In genomic region chr9:137077758-137078693, GRCh38 we compare ENCODE assay signal across 6 cellular contexts. TPM values are rescaled to one million over a fixed set of nuclear protein-coding genes. Genes with fewer than 3 reads are reported as not detected.
DNase-seq lines count a peak whose midpoint lies in the region; TF ChIP-seq lines count a peak whose summit lies in the region.

No MANE protein-coding gene starts in this region.

- no peaks in the 10 kb centered on the region for H3K79me2 ChIP-seq in mammary epithelial cell (ENCODE audit: insufficient read depth, low read length)

- dilution Hi-C loops in mammary epithelial cell (cut with HindIII; ENCODE audit: low sequenced_read_pairs): no loop called here

- H2AFZ ChIP-seq in mammary epithelial cell (ENCODE audit: low read depth, low read length) (peak overlapping the region; percentile 70), neuronal stem cell (ENCODE audit: low read length) (peak overlapping the region; percentile 75)

- H4K8ac ChIP-seq in neuronal stem cell (ENCODE audit: low read depth, low read length): no peak overlapping the region

- in situ Hi-C loops in mammary epithelial cell (cut with MboI; ENCODE audit: low sequenced_read_pairs in 2 of 2): no loop called here

- H3K27ac ChIP-seq in HUES64 (ENCODE audit: low read depth, low read length) (no peak overlapping the region), mammary epithelial cell (ENCODE audit: insufficient read depth, low read depth, low read length) (no peak overlapping the region), neuronal stem cell (replicated peaks; ENCODE audit: low read length) (no peak overlapping the region)

- no peak for DNase-seq in mammary epithelial cell
- no peak for DNase-seq in neuronal stem cell (ENCODE audit: low spot score)
- no peak for DNase-seq in glomerular visceral epithelial cell (ENCODE audit: extremely low spot score)
- DNase-seq in NCI-H510A (lab: John Stamatoyannopoulos, UW): no peak

- no TSS peak for BruUV-seq in mammary epithelial cell (replicated peaks; lab: Mats Ljungman, UMichigan)

- H3K4me2 ChIP-seq in mammary epithelial cell (ENCODE audit: insufficient read depth, low read depth, low read length): peak overlapping the region; percentile 92
- peak overlapping the region; percentile 62 for H3K4me2 ChIP-seq in neuronal stem cell (ENCODE audit: insufficient read depth, low read length, poor library complexity, severe bottlenecking)

- intact Hi-C loops in mammary epithelial cell (cut with micrococcal nuclease): no loop called here

- H3K14ac ChIP-seq in neuronal stem cell (ENCODE audit: low read length): peak overlapping the region; percentile 56

- no peaks in the 10 kb centered on the region for H3K9me3 ChIP-seq in HUES64 (ENCODE audit: insufficient read depth, low read depth, low read length)
- no peaks in the 10 kb centered on the region for H3K9me3 ChIP-seq in mammary epithelial cell (replicated peaks; ENCODE audit: insufficient read depth, low read length)
- peaks cover 0 to 10% of the 10 kb centered on the region in 2 donors for H3K9me3 ChIP-seq in neuronal stem cell (replicated peaks in 1 of 2; ENCODE audit: control insufficient read depth in 2 of 2, insufficient read depth in 1 of 2, low read depth in 1 of 2, low read length in 2 of 2)

- 12% methylated on average over 76 of the region's 76 CpGs for WGBS in HUES64
- WGBS in mammary epithelial cell (ENCODE audit: low coverage, missing lambda C conversion rate): 35% methylated on average over 17 of the region's 76 CpGs
- no CpG with 5 or more reads among the region's 76 CpGs for WGBS in neuronal stem cell (ENCODE audit: extremely low coverage in 2 of 2, insufficient read length in 2 of 2, insufficient replicate concordance in 1 of 2), 2 donors

- H3K9ac ChIP-seq in HUES64 (ENCODE audit: low read depth, low read length) (0 out of 2 replicates have a peak overlapping the region, but pooled peaks have one; percentile 18), mammary epithelial cell (ENCODE audit: insufficient read depth, low read length) (no peak overlapping the region), neuronal stem cell (ENCODE audit: low read depth, low read length, poor library complexity) (peak overlapping the region; percentile 44)

- H4K20me1 ChIP-seq in mammary epithelial cell (ENCODE audit: insufficient read depth, low read length): no peaks in the 10 kb centered on the region

- H3K27me3 ChIP-seq in HUES64 (ENCODE audit: insufficient read depth, low read length) (peaks cover 41% of the 10 kb centered on the region), mammary epithelial cell (ENCODE audit: insufficient read depth, low read length) (no peaks in the 10 kb centered on the region), neuronal stem cell (ENCODE audit: control insufficient read depth in 3 of 3, insufficient read depth in 3 of 3, low read depth in 1 of 3, low read length in 3 of 3) (peaks cover 29 to 90% (median 65%) of the 10 kb centered on the region in 3 experiments)

- H2BK15ac ChIP-seq in neuronal stem cell (ENCODE audit: low read length): peak overlapping the region; percentile 38

- no peak overlapping the region for H4K91ac ChIP-seq in neuronal stem cell (ENCODE audit: low read depth, low read length, poor library complexity)

- no peak overlapping the region for H2BK5ac ChIP-seq in neuronal stem cell (ENCODE audit: low read length)

- H3K23ac ChIP-seq in neuronal stem cell (ENCODE audit: low read depth, low read length, poor library complexity): peak overlapping the region; percentile 85

- H3K18ac ChIP-seq in neuronal stem cell (ENCODE audit: low read length): peak overlapping the region; percentile 87

- H3K4me3 ChIP-seq in GM08714 (ENCODE audit: low read length): peak overlapping the region; percentile 50; the same call in 1 of the 2 replicates
- peak overlapping the region; percentile 58 for H3K4me3 ChIP-seq in HUES64 (ENCODE audit: low read length)
- peak overlapping the region; percentile 56 to 79 (median 61) for H3K4me3 ChIP-seq in mammary epithelial cell (replicated peaks in 1 of 3; ENCODE audit: insufficient read depth in 1 of 3, low read depth in 2 of 3, low read length in 3 of 3)
- peak overlapping the region; percentile 38 to 72 for H3K4me3 ChIP-seq in neuronal stem cell (ENCODE audit: low read length in 2 of 2)

- peak overlapping the region; percentile 47 for H2BK120ac ChIP-seq in neuronal stem cell (ENCODE audit: low read depth, low read length)

- H3K4me1 ChIP-seq in HUES64 (ENCODE audit: insufficient read depth, low read length) (peaks cover 8% of the 10 kb centered on the region), mammary epithelial cell (ENCODE audit: insufficient read depth, low read length) (peaks cover 15% of the 10 kb centered on the region), neuronal stem cell (ENCODE audit: control insufficient read depth in 2 of 2, insufficient read depth in 1 of 2, low read depth in 1 of 2, low read length in 2 of 2) (peaks cover 3 to 7% of the 10 kb centered on the region in 2 donors)

- H2BK12ac ChIP-seq in neuronal stem cell (ENCODE audit: low read length): peak overlapping the region; percentile 58

- CTCF ChIA-PET in mammary epithelial cell (lab: Charles Lee; ENCODE audit: low non-redundant PET): no interaction called here

- peaks cover 4% of the 10 kb centered on the region for H3K79me1 ChIP-seq in neuronal stem cell (ENCODE audit: low read depth, low read length)

- no peak for TF ChIP-seq CTCF in mammary epithelial cell (conservative IDR thresholded peaks at IDR 0.05 in 1 of 2, IDR thresholded peaks at IDR 0.05 in 1 of 2; ENCODE audit: extremely low read depth in 1 of 2, insufficient read depth in 1 of 2, low read depth in 1 of 2, low read length in 2 of 2)

- H3K4ac ChIP-seq in neuronal stem cell (ENCODE audit: low read length): no peak overlapping the region

- H3K36me3 ChIP-seq in HUES64 (ENCODE audit: insufficient read depth, low read length) (no peaks in the 10 kb centered on the region), mammary epithelial cell (ENCODE audit: insufficient read depth, low read length) (no peaks in the 10 kb centered on the region), neuronal stem cell (replicated peaks in 1 of 2; ENCODE audit: control insufficient read depth in 2 of 2, insufficient read depth in 2 of 2, low read length in 2 of 2) (no peaks in the 10 kb centered on the region)

- peak overlapping the region; percentile 90 for H2AK5ac ChIP-seq in neuronal stem cell (ENCODE audit: low read depth, low read length)

RNA-seq across cellular contexts. Expression of gene UAP1L1, which starts 0.7 kb away (rescaled TPM):
- 1.6 TPM for polyA plus RNA-seq in HUES64 (2013, experiment 1 of 2)
- 2.9 TPM for polyA plus RNA-seq in HUES64 (2013, experiment 2 of 2)
- 1 to 10 TPM; 5.3 to 7.5 TPM for total RNA-seq in mammary epithelial cell
- 3.9 TPM for polyA plus RNA-seq in mammary epithelial cell
- 14.2 TPM for polyA minus RNA-seq in mammary epithelial cell
- polyA plus RNA-seq in neuronal stem cell (2013, experiment 1 of 2): 0.17 TPM
- polyA plus RNA-seq in neuronal stem cell (2013, experiment 2 of 2): 0.19 TPM

RNA-seq across cellular contexts. Expression of gene SAPCD2, which starts 7.7 kb away (rescaled TPM):
- polyA plus RNA-seq in HUES64 (2013, experiment 1 of 2): 14.1 TPM
- polyA plus RNA-seq in HUES64 (2013, experiment 2 of 2): 18.4 TPM
- total RNA-seq in mammary epithelial cell: 1 to 10 TPM; 1.0 to 6.9 TPM
- 3.9 TPM for polyA plus RNA-seq in mammary epithelial cell
- polyA minus RNA-seq in mammary epithelial cell: 1.7 TPM
- polyA plus RNA-seq in neuronal stem cell (2013, experiment 1 of 2): 15.6 TPM
- polyA plus RNA-seq in neuronal stem cell (2013, experiment 2 of 2): 16.0 TPM

RNA-seq across cellular contexts. Expression of gene MAN1B1, which starts 8.8 kb away (rescaled TPM):
- polyA plus RNA-seq in HUES64 (2013, experiment 1 of 2): 21.0 TPM
- polyA plus RNA-seq in HUES64 (2013, experiment 2 of 2): 24.5 TPM
- total RNA-seq in mammary epithelial cell: 10 to 100 TPM; 62.3 to 67.0 TPM
- polyA plus RNA-seq in mammary epithelial cell: 48.3 TPM
- polyA minus RNA-seq in mammary epithelial cell: 33.1 TPM
- polyA plus RNA-seq in neuronal stem cell (2013, experiment 1 of 2): 23.6 TPM
- polyA plus RNA-seq in neuronal stem cell (2013, experiment 2 of 2): 22.2 TPM

RNA-seq across cellular contexts. Expression of gene ENTPD2, which starts 24.2 kb away (rescaled TPM):
- polyA plus RNA-seq in HUES64 (2013, experiment 1 of 2): 0.30 TPM
- polyA plus RNA-seq in HUES64 (2013, experiment 2 of 2): 0.70 TPM
- total RNA-seq in mammary epithelial cell: 10 to 100 TPM; 15.5 to 19.5 TPM
- 3.5 TPM for polyA plus RNA-seq in mammary epithelial cell
- 21.7 TPM for polyA minus RNA-seq in mammary epithelial cell
- polyA plus RNA-seq in neuronal stem cell (2013, experiment 1 of 2): 0.01 TPM
- not detected for polyA plus RNA-seq in neuronal stem cell (2013, experiment 2 of 2)

RNA-seq across cellular contexts. Expression of gene NPDC1, which starts 32.0 kb away (rescaled TPM):
- 16.3 TPM for polyA plus RNA-seq in HUES64 (2013, experiment 1 of 2)
- 17.0 TPM for polyA plus RNA-seq in HUES64 (2013, experiment 2 of 2)
- total RNA-seq in mammary epithelial cell: 10 to 100 TPM; 15.5 to 86.8 TPM
- polyA plus RNA-seq in mammary epithelial cell: 19.3 TPM
- polyA minus RNA-seq in mammary epithelial cell: 12.7 TPM
- polyA plus RNA-seq in neuronal stem cell (2013, experiment 1 of 2): 41.2 TPM
- polyA plus RNA-seq in neuronal stem cell (2013, experiment 2 of 2): 37.6 TPM
